ENCODE assay signal across 11 cellular contexts in the genomic region with DNA sequence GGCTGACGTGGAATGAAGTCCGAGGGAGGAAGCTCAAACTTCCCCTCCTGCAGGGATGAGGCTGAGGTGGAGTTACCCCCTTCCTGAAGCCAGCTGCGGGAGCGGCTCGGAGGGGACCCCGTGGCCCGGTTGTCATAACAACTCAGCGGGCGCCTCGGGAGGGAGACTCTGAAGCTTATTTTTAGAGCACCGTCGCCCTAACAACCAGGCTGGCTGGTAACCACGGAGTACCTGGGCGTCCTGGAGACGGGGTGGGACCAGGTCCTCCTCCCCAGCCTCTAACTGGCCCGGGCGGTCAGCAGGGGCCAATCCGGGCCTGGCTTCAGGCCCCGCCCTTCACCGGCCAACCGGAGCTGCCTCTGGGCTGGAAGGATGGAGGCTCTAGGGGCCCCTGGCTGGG. TPM values are rescaled to one million over a fixed set of nuclear protein-coding genes. Genes with fewer than 3 reads are reported as not detected.
DNase-seq lines count a peak whose midpoint lies in the region; ATAC-seq and TF ChIP-seq lines count a peak whose summit lies in the region.
"Had no signal": no experiment of that assay in that cellular context is flagged by ENCODE, and none has a peak within 500 bp of the region (broad histone marks: within the 10 kb centered on the region; RNA-seq: fewer than 3 reads in every experiment).

No MANE protein-coding gene starts in this region.

- H3K27ac Mint-ChIP-seq in activated CD8-positive, alpha-beta T cell treated with anti-CD3 and anti-CD28 coated beads for 36 hours, result no peak overlapping the region
- H3K27ac Mint-ChIP-seq: T-helper 17 cell had no signal

- no peaks in the 10 kb centered on the region for H3K9me3 Mint-ChIP-seq in activated CD8-positive, alpha-beta T cell treated with anti-CD3 and anti-CD28 coated beads for 36 hours

- CTCF ChIA-PET in activated CD8-positive, alpha-beta T cell treated with anti-CD3 and anti-CD28 coated beads for 36 hours (lab: Charles Lee), result interaction anchor here (1.1 to 1.5 kb wide), 2 partner anchors 13 to 42 kb away, joined by 3 to 5 read pairs; no protein-coding TSS in a partner anchor

- H3K4me1 Mint-ChIP-seq in activated CD8-positive, alpha-beta T cell treated with anti-CD3 and anti-CD28 coated beads for 36 hours (ENCODE audit: low read depth), result peaks cover 3% of the 10 kb centered on the region
- H3K4me1 Mint-ChIP-seq: T-helper 17 cell had no signal

- peak overlapping the region; percentile 30 for H3K27ac ChIP-seq in temporal lobe (ENCODE audit: low read depth, low read length)

- peak; percentile 45 for ATAC-seq in activated CD8-positive, alpha-beta T cell treated with anti-CD3 and anti-CD28 coated beads for 36 hours
- ATAC-seq in GM19328 (IDR thresholded peaks at IDR 0.05; ENCODE audit: unreplicated experiment) (no peak), HG03565 (IDR thresholded peaks at IDR 0.05; ENCODE audit: unreplicated experiment) (no peak), HG02610 (IDR thresholded peaks at IDR 0.05; ENCODE audit: unreplicated experiment) (no peak)
- ATAC-seq: T-helper 17 cell had no signal

- DNase-seq in SIG-M5 treated with dmso at 0.1 percent for 504 hours (lab: John Stamatoyannopoulos, UW; ENCODE audit: unreplicated experiment), result peak; percentile 36
- DNase-seq in SIG-M5 (lab: John Stamatoyannopoulos, UW), result no peak
- peak; percentile 20 for DNase-seq in activated CD8-positive, alpha-beta T cell treated with anti-CD3 and anti-CD28 coated beads for 36 hours
- DNase-seq in iPS DF 19.7 (ENCODE audit: low read depth, low spot score), result peak; percentile 40
- DNase-seq: T-helper 17 cell had no signal

- intact Hi-C loops in activated CD8-positive, alpha-beta T cell treated with anti-CD3 and anti-CD28 coated beads for 36 hours (cut with micrococcal nuclease), result no loop called here

- POLR2A ChIA-PET in activated CD8-positive, alpha-beta T cell treated with anti-CD3 and anti-CD28 coated beads for 36 hours (lab: Charles Lee), result no interaction called here

- no peak overlapping the region for H3K4me3 Mint-ChIP-seq in activated CD8-positive, alpha-beta T cell treated with anti-CD3 and anti-CD28 coated beads for 36 hours
- H3K4me3 Mint-ChIP-seq: T-helper 17 cell had no signal

- no peak for TF ChIP-seq CTCF in activated CD8-positive, alpha-beta T cell treated with anti-CD3 and anti-CD28 coated beads for 36 hours (IDR thresholded peaks at IDR 0.05)

- H3K36me3 Mint-ChIP-seq in activated CD8-positive, alpha-beta T cell treated with anti-CD3 and anti-CD28 coated beads for 36 hours (ENCODE audit: low read depth), result no peaks in the 10 kb centered on the region

- peaks cover 19% of the 10 kb centered on the region for H3K27me3 Mint-ChIP-seq in activated CD8-positive, alpha-beta T cell treated with anti-CD3 and anti-CD28 coated beads for 36 hours

RNA-seq across cellular contexts. Expression of gene NECAB2, which starts 27.7 kb away (rescaled TPM):
- not detected for total RNA-seq in activated CD8-positive, alpha-beta T cell treated with anti-CD3 and anti-CD28 coated beads for 36 hours
- 3.0 TPM for total RNA-seq in temporal lobe
- total RNA-seq: T-helper 17 cell had no signal

RNA-seq across cellular contexts. Expression of gene OSGIN1, which starts 42.7 kb away (rescaled TPM):
- under 1 TPM; 0.56 to 0.67 TPM for total RNA-seq in activated CD8-positive, alpha-beta T cell treated with anti-CD3 and anti-CD28 coated beads for 36 hours
- 0.25 TPM for total RNA-seq in temporal lobe

RNA-seq across cellular contexts. Expression of gene SLC38A8, which starts 46.8 kb away (rescaled TPM):
- not detected for total RNA-seq in activated CD8-positive, alpha-beta T cell treated with anti-CD3 and anti-CD28 coated beads for 36 hours
- total RNA-seq in temporal lobe, result not detected
- total RNA-seq: A673, T-helper 17 cell, urinary bladder had no signal
